ENCODE assay signal across 15 cellular contexts in the genomic region with DNA sequence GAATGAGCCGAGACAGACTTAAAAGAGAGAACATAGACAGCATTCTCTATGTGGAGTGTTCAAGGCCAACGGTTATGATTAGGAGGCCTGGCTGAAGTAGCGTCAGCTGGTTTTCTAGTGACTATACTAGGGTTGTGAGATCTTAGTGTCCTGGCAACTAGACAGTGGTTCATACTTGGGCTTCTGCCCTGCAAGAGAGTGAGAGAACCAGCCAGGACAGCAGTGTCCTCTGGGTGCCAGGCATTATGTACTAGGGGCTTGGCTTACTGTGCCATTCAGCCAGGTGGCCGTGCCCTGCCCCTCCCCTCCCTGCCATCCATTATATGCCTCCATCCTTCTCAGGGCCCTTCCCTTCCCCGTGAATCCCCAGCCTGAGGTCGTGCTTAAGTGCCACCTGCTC. TPM values are rescaled to one million over a fixed set of nuclear protein-coding genes. Genes with fewer than 3 reads are reported as not detected.
DNase-seq lines count a peak whose midpoint lies in the region; ATAC-seq and TF ChIP-seq lines count a peak whose summit lies in the region.
"Had no signal": no experiment of that assay in that cellular context is flagged by ENCODE, and none has a peak within 500 bp of the region (broad histone marks: within the 10 kb centered on the region; RNA-seq: fewer than 3 reads in every experiment).

No MANE protein-coding gene starts in this region.

- peaks cover 36 to 96% of the 10 kb centered on the region in 2 donors for H3K4me1 ChIP-seq in thoracic aorta (ENCODE audit: control insufficient read depth in 1 of 2, low read depth in 2 of 2)

- no peaks in the 10 kb centered on the region for H3K9me3 Mint-ChIP-seq in memory B cell
- H3K9me3 Mint-ChIP-seq: natural killer cell had no signal

- H3K27me3 Mint-ChIP-seq in memory B cell: no peaks in the 10 kb centered on the region

- peak overlapping the region; percentile 39 to 42 for H3K27ac ChIP-seq in thoracic aorta

- H3K27ac Mint-ChIP-seq in memory B cell: peak overlapping the region; percentile 32
- H3K27ac Mint-ChIP-seq: activated CD8-positive, alpha-beta T cell treated with anti-CD3 and anti-CD28 coated beads, Interleukin-2, amount 10 ng/mL, durations not matched to agents 7 days and 5 days; natural killer cell had no signal

- H3K4me3 Mint-ChIP-seq in memory B cell: no peak overlapping the region
- H3K4me3 Mint-ChIP-seq: activated CD8-positive, alpha-beta T cell treated with anti-CD3 and anti-CD28 coated beads, Interleukin-2, amount 10 ng/mL, durations not matched to agents 7 days and 5 days; natural killer cell had no signal

- TF ChIP-seq CTCF in thoracic aorta (IDR thresholded peaks at IDR 0.05): no peak
- no peak for TF ChIP-seq CTCF in foreskin fibroblast (IDR thresholded peaks at IDR 0.05; ENCODE audit: low read depth, low read length)

- no peak overlapping the region for H3K4me3 ChIP-seq in thoracic aorta
- no peak overlapping the region for H3K4me3 ChIP-seq in H7 (ENCODE audit: insufficient read depth, low read depth, low read length)
- H3K4me3 ChIP-seq in foreskin fibroblast (ENCODE audit: low read depth in 1 of 2, low read length in 2 of 2): no peak overlapping the region
- H3K4me3 ChIP-seq: spleen had no signal

- H3K4me1 Mint-ChIP-seq in memory B cell: peaks cover 61% of the 10 kb centered on the region

- no peaks in the 10 kb centered on the region for H3K27me3 ChIP-seq in thoracic aorta (replicated peaks; ENCODE audit: insufficient read depth)
- H3K27me3 ChIP-seq in H7 (ENCODE audit: control insufficient read depth, insufficient read depth, low read length): no peaks in the 10 kb centered on the region
- H3K27me3 ChIP-seq: spleen had no signal

- DNase-seq in NCI-H2227 (lab: John Stamatoyannopoulos, UW; ENCODE audit: unreplicated experiment): peak; percentile 70
- no peak for DNase-seq in NCI-H2227 treated with DMSO at 0.1 percent for 48 hours (lab: John Stamatoyannopoulos, UW)
- DNase-seq in SHP77 treated with DMSO at 0.1 percent for 48 hours (lab: John Stamatoyannopoulos, UW): peak; percentile 96
- DNase-seq in memory B cell (ENCODE audit: low spot score in 2 of 2): no peak
- no peak for DNase-seq in thoracic aorta (ENCODE audit: low spot score)
- no peak for DNase-seq in activated CD4-positive, alpha-beta T cell treated with anti-CD3 and anti-CD28 coated beads, Interleukin-2, amount 50 U/mL, for 4 hours
- no peak for DNase-seq in H7
- DNase-seq in foreskin fibroblast: no peak
- DNase-seq: ACHN; activated CD8-positive, alpha-beta T cell treated with anti-CD3 and anti-CD28 coated beads, Interleukin-2, amount 10 ng/mL, durations not matched to agents 7 days and 5 days; activated naive CD4-positive, alpha-beta T cell treated with anti-CD3 and anti-CD28 coated beads, Interleukin-2, amount 50 U/mL, for 16 hours; cerebellar nuclear complex; natural killer cell; spleen; T1000 had no signal

- H3K36me3 Mint-ChIP-seq in memory B cell: peaks cover 11% of the 10 kb centered on the region
- H3K36me3 Mint-ChIP-seq: natural killer cell had no signal

- H3K9me3 ChIP-seq in thoracic aorta: no peaks in the 10 kb centered on the region
- H3K9me3 ChIP-seq: spleen had no signal

- H3K36me3 ChIP-seq in thoracic aorta (no peaks in the 10 kb centered on the region), H7 (replicated peaks; ENCODE audit: control insufficient read depth, insufficient read depth, low read length) (no peaks in the 10 kb centered on the region)
- H3K36me3 ChIP-seq: spleen had no signal

- ATAC-seq in memory B cell (ENCODE audit: low read depth): no peak
- ATAC-seq in thoracic aorta (ENCODE audit: insufficient number of reproducible peaks, low FRiP score, low read depth): no peak
- ATAC-seq: activated CD8-positive, alpha-beta T cell treated with anti-CD3 and anti-CD28 coated beads, Interleukin-2, amount 10 ng/mL, durations not matched to agents 7 days and 5 days; natural killer cell had no signal

RNA-seq across cellular contexts. Expression of a gene that starts 56.8 kb away (rescaled TPM):
- 100 to 1,000 TPM; 219 to 300 TPM for total RNA-seq in thoracic aorta
- 39.7 and 49.3 TPM in 2 replicates for total RNA-seq in H7 (2014; rRNA removed; shearing (Covaris generic))

Comparison
In these comparisons a context has a peak if more than half of its experiments do, and no peak if none do; other contexts are left out.
1. DNase-seq: peak in NCI-H2227 (single experiment) and SHP77 treated with DMSO at 0.1 percent for 48 hours (single experiment); none in NCI-H2227 treated with DMSO at 0.1 percent for 48 hours (single experiment), memory B cell (0 of 2), thoracic aorta (single experiment), activated CD4-positive, alpha-beta T cell treated with anti-CD3 and anti-CD28 coated beads, Interleukin-2, amount 50 U/mL, for 4 hours (0 of 2), H7 (single experiment) and foreskin fibroblast (0 of 2).